In the genomic region with DNA sequence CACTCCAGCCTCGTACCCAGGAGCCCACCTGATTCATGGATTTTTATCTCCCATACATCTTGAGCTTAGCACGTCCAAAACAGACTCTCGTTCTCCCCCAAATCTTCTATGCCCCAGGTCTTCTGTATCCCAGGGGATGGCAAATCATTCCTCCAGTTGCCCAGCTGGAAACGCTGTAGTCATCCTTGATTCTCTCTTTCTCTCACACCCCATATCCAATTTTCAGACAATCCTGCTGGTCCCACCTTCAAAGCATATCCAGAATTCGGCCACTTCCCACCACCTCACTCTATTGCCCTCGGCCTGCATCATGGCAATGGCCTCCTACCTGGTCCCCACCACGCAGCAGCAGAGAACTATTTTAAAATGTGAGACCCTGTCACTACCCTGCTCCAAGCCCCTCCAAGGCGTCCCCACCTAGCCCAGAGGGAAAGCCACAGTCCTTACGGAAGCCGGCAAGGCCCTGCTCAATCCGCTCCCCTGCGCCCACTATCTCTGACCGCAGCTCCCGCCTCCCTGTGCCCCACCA, we compare ENCODE assay signal across 12 cellular contexts. TPM values are rescaled to one million over a fixed set of nuclear protein-coding genes. Genes with fewer than 3 reads are reported as not detected.
DNase-seq lines count a peak whose midpoint lies in the region; ATAC-seq, FAIRE-seq and TF ChIP-seq lines count a peak whose summit lies in the region.
"Had no signal": no experiment of that assay in that cellular context is flagged by ENCODE, and none has a peak within 500 bp of the region (broad histone marks: within the 10 kb centered on the region; RNA-seq: fewer than 3 reads in every experiment).

No MANE protein-coding gene starts in this region.

- no peak for TF ChIP-seq CTCF in H1 (IDR thresholded peaks at IDR 0.05; ENCODE audit: control extremely low read depth in 1 of 3, insufficient read depth in 1 of 3, low read depth in 1 of 3, low read length in 3 of 3)
- TF ChIP-seq CTCF in osteocyte (IDR thresholded peaks at IDR 0.05): no peak
- no peak for TF ChIP-seq CTCF in sigmoid colon (IDR thresholded peaks at IDR 0.05)

- no peak overlapping the region for H3K27ac Mint-ChIP-seq in osteocyte (ENCODE audit: unreplicated experiment)

- H3K4ac ChIP-seq in H1 (replicated peaks; ENCODE audit: insufficient read length, low read depth, low read length): no peak overlapping the region

- no peak for ATAC-seq in HG02884 (IDR thresholded peaks at IDR 0.05; ENCODE audit: unreplicated experiment)

- TF ChIP-seq EP300 in H1 (IDR thresholded peaks at IDR 0.05; ENCODE audit: borderline replicate concordance in 1 of 2, low read depth in 2 of 2, low read length in 2 of 2) (no peak), sigmoid colon (IDR thresholded peaks at IDR 0.05) (no peak)

- H3K9me3 ChIP-seq in ES-I3 (ENCODE audit: control insufficient read depth, insufficient read depth, low read length) (no peaks in the 10 kb centered on the region), NT2/D1 (ENCODE audit: insufficient read depth, low read length) (no peaks in the 10 kb centered on the region), H1 (ENCODE audit: insufficient read depth in 2 of 2, low read depth in 1 of 2, low read length in 1 of 2) (no peaks in the 10 kb centered on the region), sigmoid colon (no peaks in the 10 kb centered on the region)

- peak overlapping the region; percentile 49; the same call in 1 of the 2 replicates for H2AFZ ChIP-seq in H1 (ENCODE audit: low read length)

- no peak overlapping the region for H2AK5ac ChIP-seq in H1 (ENCODE audit: low read depth, low read length)

- H3K4me3 ChIP-seq in NT2/D1 (ENCODE audit: insufficient read length, low read depth) (no peak overlapping the region), H1 (ENCODE audit: extremely low read depth in 1 of 4, insufficient read depth in 2 of 4, low read depth in 3 of 4, low read length in 4 of 4) (peak overlapping the region; percentile 54 to 81 (median 66); a peak in 3 of 8 replicates), sigmoid colon (no peak overlapping the region)

- peaks cover 11% of the 10 kb centered on the region; the same call in 1 of the 2 replicates for H3K23me2 ChIP-seq in H1 (ENCODE audit: low read depth, low read length)

- H4K5ac ChIP-seq in H1 (ENCODE audit: insufficient read length, low read depth, low read length): no peak overlapping the region

- H3K27me3 Mint-ChIP-seq in osteocyte (ENCODE audit: unreplicated experiment): peaks cover 31% of the 10 kb centered on the region

- H3K27me3 ChIP-seq in NT2/D1 (ENCODE audit: insufficient read depth, insufficient read length) (peaks cover 51% of the 10 kb centered on the region), H1 (replicated peaks in 1 of 4; ENCODE audit: control insufficient read depth in 3 of 4, extremely low read depth in 1 of 4, insufficient read depth in 3 of 4, low read length in 3 of 4) (peaks cover 8 to 36% (median 31%) of the 10 kb centered on the region in 4 experiments), sigmoid colon (peaks cover 0 to 13% (median 3%) of the 10 kb centered on the region in 3 donors)

- H3K79me1 ChIP-seq in H1 (ENCODE audit: low read depth, low read length): no peaks in the 10 kb centered on the region

- no peak for FAIRE-seq in H1 (lab: Jason Lieb, UNC)
- FAIRE-seq: colon had no signal

- no peak overlapping the region for H4K91ac ChIP-seq in H1 (replicated peaks; ENCODE audit: insufficient read length, low read length)

- CTCF ChIA-PET in H1 (lab: Charles Lee; ENCODE audit: partially characterized antibody): interaction anchor here (0.6 to 3.5 kb wide), 4 partner anchors 34 to 517 kb away, joined by 3 to 20 read pairs (median 4); no protein-coding TSS in a partner anchor

- H3K79me2 ChIP-seq in H1 (ENCODE audit: control insufficient read depth in 1 of 2, insufficient read depth in 2 of 2, low read length in 2 of 2): no peaks in the 10 kb centered on the region

- H2BK15ac ChIP-seq in H1 (ENCODE audit: low read length): no peak overlapping the region

- H2BK120ac ChIP-seq in H1 (replicated peaks; ENCODE audit: low read depth, low read length): no peak overlapping the region

- DNase-seq in NT2/D1 (ENCODE audit: low read depth, low spot score) (no peak), H1 (ENCODE audit: low read depth in 1 of 2, low spot score in 2 of 2) (no peak), osteocyte (ENCODE audit: extremely low spot score, unreplicated experiment) (no peak), EL (no peak), NCI-H1092 (lab: John Stamatoyannopoulos, UW) (no peak), sigmoid colon (no peak)
- DNase-seq: DMS 273 treated with DMSO at 0.1 percent for 48 hours, foreskin keratinocyte, NCI-H1694 treated with DMSO at 0.1 percent for 48 hours had no signal

- H3K4me1 Mint-ChIP-seq in osteocyte (ENCODE audit: unreplicated experiment): peaks cover 13% of the 10 kb centered on the region

- no peak overlapping the region for H2BK5ac ChIP-seq in H1 (ENCODE audit: low read depth, low read length)

- H3K56ac ChIP-seq in H1 (replicated peaks; ENCODE audit: insufficient read length, low read depth, low read length): no peak overlapping the region

- H3K23ac ChIP-seq in H1 (ENCODE audit: insufficient read length): no peak overlapping the region

- no peaks in the 10 kb centered on the region for H3K36me3 Mint-ChIP-seq in osteocyte (ENCODE audit: unreplicated experiment)

- H2BK20ac ChIP-seq in H1 (ENCODE audit: low read length): no peak overlapping the region

- POLR2A ChIA-PET in H1 (lab: Charles Lee; ENCODE audit: partially characterized antibody): interaction anchor here (1.0 to 1.7 kb wide), 2 partner anchors 97 to 319 kb away, joined by 3 to 4 read pairs; a partner anchor contains a TSS

- peak overlapping the region; percentile 83; the same call in 1 of the 2 replicates for H3K9ac ChIP-seq in ES-I3 (ENCODE audit: low read depth, low read length)
- H3K9ac ChIP-seq in NT2/D1 (ENCODE audit: insufficient read length, low read depth): peak overlapping the region; percentile 67
- H3K9ac ChIP-seq in H1 (replicated peaks in 1 of 4; ENCODE audit: extremely low read depth in 1 of 4, low read depth in 3 of 4, low read length in 3 of 4): no peak overlapping the region

- no peak overlapping the region for H3K14ac ChIP-seq in H1 (ENCODE audit: insufficient read length)

- TF ChIP-seq POLR2A in H1 (IDR thresholded peaks at IDR 0.05; ENCODE audit: control extremely low read depth in 1 of 2, low read depth in 2 of 2, low read length in 2 of 2) (no peak), sigmoid colon (IDR thresholded peaks at IDR 0.05) (no peak)

- H3K27ac ChIP-seq in H1 (ENCODE audit: low read depth, low read length) (no peak overlapping the region), sigmoid colon (no peak overlapping the region)
- H3K27ac ChIP-seq: foreskin keratinocyte had no signal

- H3K4me2 ChIP-seq in H1 (ENCODE audit: insufficient read depth in 1 of 2, low read depth in 2 of 2, low read length in 2 of 2): peak overlapping the region; percentile 62 to 91

- 77% methylated on average over 12 of the region's 14 CpGs; no CpG with 5 or more reads in 1 of the 2 experiments for whole genome bisulfite sequencing in H1 (ENCODE audit: extremely low coverage in 1 of 2, insufficient coverage in 1 of 2, insufficient read length in 1 of 2, insufficient replicate concordance in 2 of 2, low coverage in 1 of 2, low lambda C conversion rate in 2 of 2, missing lambda C conversion rate in 1 of 2), 2 experiments
- WGBS in sigmoid colon, 2 donors: 89 to 94% methylated on average over 14 of the region's 14 CpGs

- TF ChIP-seq RAD21 in H1 (IDR thresholded peaks at IDR 0.05 in 1 of 2, conservative IDR thresholded peaks at IDR 0.05 in 1 of 2; ENCODE audit: low read depth in 2 of 2, low read length in 2 of 2): no peak

- peaks cover 0 to 2% of the 10 kb centered on the region in 2 experiments for H4K20me1 ChIP-seq in H1 (replicated peaks in 1 of 2; ENCODE audit: control insufficient read depth in 1 of 2, insufficient read depth in 2 of 2, low read length in 2 of 2)

- H3K4me3 Mint-ChIP-seq in osteocyte (ENCODE audit: unreplicated experiment): peak overlapping the region; percentile 76

- no peaks in the 10 kb centered on the region for H3K9me3 Mint-ChIP-seq in osteocyte (ENCODE audit: unreplicated experiment)

- intact Hi-C loops in sigmoid colon (cut with DNase I): loop anchor here (2.0 kb wide), 1 partner anchor 107 kb away; a partner anchor contains a TSS

- H3K36me3 ChIP-seq in ES-I3 (ENCODE audit: insufficient read depth, low read length): no peaks in the 10 kb centered on the region
- H3K36me3 ChIP-seq in NT2/D1 (ENCODE audit: insufficient read depth, insufficient read length, low read length): no peaks in the 10 kb centered on the region
- no peaks in the 10 kb centered on the region for H3K36me3 ChIP-seq in H1 (ENCODE audit: control insufficient read depth in 2 of 4, insufficient read depth in 4 of 4, low read length in 3 of 4)
- H3K36me3 ChIP-seq in sigmoid colon: no peaks in the 10 kb centered on the region

- H4K8ac ChIP-seq in H1 (ENCODE audit: extremely low read depth, insufficient read depth, low read length): 0 out of 2 replicates have a peak overlapping the region, but pooled peaks have one; percentile 39

- H3K4me1 ChIP-seq in ES-I3 (ENCODE audit: insufficient read depth, low read length) (no peaks in the 10 kb centered on the region), NT2/D1 (ENCODE audit: insufficient read depth, insufficient read length) (peaks cover 5% of the 10 kb centered on the region), H1 (replicated peaks in 1 of 4; ENCODE audit: control insufficient read depth in 3 of 4, insufficient read depth in 4 of 4, low read length in 3 of 4) (no peaks in the 10 kb centered on the region), sigmoid colon (peaks cover 0 to 18% (median 10%) of the 10 kb centered on the region in 4 donors)
- H3K4me1 ChIP-seq: foreskin keratinocyte had no signal

- H2BK12ac ChIP-seq in H1 (ENCODE audit: low read depth, low read length): no peak overlapping the region

- no peak overlapping the region for H3K18ac ChIP-seq in H1 (ENCODE audit: extremely low read depth, low read length)

TF ChIP-seq in H1, 55 proteins besides CTCF, POLR2A, EP300 and RAD21 (continues in another document):
- TF ChIP-seq HDAC6 (IDR thresholded peaks at IDR 0.05; ENCODE audit: low read depth, low read length) (no peak), CTBP2 (IDR thresholded peaks at IDR 0.05; ENCODE audit: borderline replicate concordance, insufficient read depth, insufficient read length, low read length) (no peak), JUND (IDR thresholded peaks at IDR 0.05; ENCODE audit: low read length) (no peak)

RNA-seq across cellular contexts. Expression of a gene that starts 1.4 kb away (rescaled TPM):
- 2.8 and 3.6 TPM in 2 replicates for total RNA-seq in H1 (2021; fragmentation: NEBNext Ultra II Directional; extraction: Animal tissue kit (Norgen Biotek cat#: 25700))
- polyA plus RNA-seq in H1 (2011; rRNA removed): 1.3 and 1.6 TPM in 2 replicates
- 2.1 TPM for polyA plus RNA-seq in H1 (2011; cell fraction: cytosol; rRNA removed)
- 4.1 TPM for polyA plus RNA-seq in H1 (2011; cell fraction: nucleus; rRNA removed)
- 1.9 to 3.2 TPM (median 2.5 TPM) in 4 replicates for polyA plus RNA-seq in H1 (2012, experiment 1 of 2)
- 0.34 TPM for polyA plus RNA-seq in H1 (2012, experiment 2 of 2)
- 1.7 TPM for polyA plus RNA-seq in H1 (2013, experiment 1 of 2)
- polyA plus RNA-seq in H1 (2013, experiment 2 of 2): 1.9 TPM
- 8.0 and 8.7 TPM in 2 replicates for polyA minus RNA-seq in H1 (2011; rRNA and poly(A)+ RNA removed)
- 5.2 TPM for polyA minus RNA-seq in H1 (2011; cell fraction: cytosol; rRNA and poly(A)+ RNA removed)
- 8.1 TPM for polyA minus RNA-seq in H1 (2011; cell fraction: nucleus; rRNA and poly(A)+ RNA removed)
- total RNA-seq in osteocyte: 0.32 and 0.81 TPM in 2 replicates
- 1 to 10 TPM; 1.4 to 4.2 (median 2.5) TPM for total RNA-seq in sigmoid colon
- polyA plus RNA-seq in sigmoid colon: under 1 TPM; under 0.01 to 0.55 (median 0.46) TPM

Comparison
In these comparisons a context has a peak if more than half of its experiments do, and no peak if none do; other contexts are left out.
1. H3K9ac ChIP-seq: peak in ES-I3 (single experiment) and NT2/D1 (single experiment); none in H1 (0 of 4).
2. H3K4me3 ChIP-seq: peak in H1 (4 of 4); none in NT2/D1 (single experiment) and sigmoid colon (0 of 4).